ENCODE assay signal across 8 cellular contexts in the genomic region with DNA sequence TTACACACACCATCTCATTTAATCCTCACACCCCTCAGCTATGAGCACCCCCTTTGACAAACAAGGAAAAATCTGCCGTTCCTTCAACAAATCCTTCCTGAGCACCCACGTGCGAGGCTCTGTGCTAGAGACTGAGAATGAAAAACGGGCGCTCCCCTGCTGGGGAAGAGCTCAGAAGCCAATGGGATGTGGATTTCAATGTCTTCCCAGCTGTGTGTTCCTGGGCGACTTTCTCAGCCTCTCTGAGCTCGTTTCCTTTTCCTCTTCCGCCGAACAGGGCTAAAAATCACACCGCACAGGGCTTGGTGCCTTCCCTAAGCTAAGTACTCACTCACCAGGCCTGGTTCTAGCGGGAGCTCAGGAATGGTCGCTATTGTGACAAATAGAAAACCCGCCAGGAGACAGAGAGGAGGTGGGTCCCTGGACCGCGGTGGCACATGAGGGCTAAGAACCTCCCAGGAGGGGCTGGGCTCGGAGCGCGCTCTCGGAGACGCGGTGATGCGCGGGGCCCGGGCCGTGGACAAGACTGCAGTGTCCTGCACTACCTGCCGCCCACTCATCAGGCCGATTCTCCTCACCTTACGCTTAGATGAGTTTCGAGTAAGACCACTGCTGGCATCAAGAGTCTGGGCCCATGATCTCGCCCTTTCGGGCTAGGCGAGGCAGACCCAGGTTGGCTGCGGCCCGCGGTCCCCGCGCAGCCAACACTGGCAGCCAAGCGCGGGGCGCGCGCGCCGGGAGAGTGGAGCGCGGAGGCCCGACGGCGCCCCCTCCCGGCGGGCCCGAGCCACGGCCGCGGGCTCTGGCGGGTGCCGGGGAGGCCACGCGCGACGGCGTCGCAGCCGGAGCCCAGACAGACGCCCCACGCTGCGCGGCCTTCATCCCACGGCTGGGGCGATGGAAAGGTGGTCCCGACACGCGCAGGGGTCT. TPM values are rescaled to one million over a fixed set of nuclear protein-coding genes. Genes with fewer than 3 reads are reported as not detected.
DNase-seq lines count a peak whose midpoint lies in the region; ATAC-seq and TF ChIP-seq lines count a peak whose summit lies in the region.

No MANE protein-coding gene starts in this region.

- intact Hi-C loops in dorsolateral prefrontal cortex (cut with DNase I) = loop anchor here in 1 of 2 donors (1.0 kb wide), 1 partner anchor 26 kb away; a partner anchor contains a TSS
- intact Hi-C loops in lower lobe of right lung (cut with DNase I) = no loop called here
- intact Hi-C loops in posterior vena cava (cut with DNase I) = no loop called here

- no peaks in the 10 kb centered on the region for H3K27me3 ChIP-seq in dorsolateral prefrontal cortex
- H3K27me3 ChIP-seq in lower lobe of right lung (ENCODE audit: low read depth) = peaks cover 20% of the 10 kb centered on the region

- CTCF ChIA-PET in activated CD4-positive, alpha-beta T cell treated with anti-CD3 and anti-CD28 coated beads, Interleukin-2, amount 10 ng/mL, durations not matched to agents 7 days and 5 days (lab: Charles Lee) = interaction anchor here (0.5 to 1.6 kb wide), 13 partner anchors 9 to 545 kb away, joined by 3 to 9 read pairs (median 4); no protein-coding TSS in a partner anchor

- no peaks in the 10 kb centered on the region for H3K9me3 Mint-ChIP-seq in activated CD4-positive, alpha-beta T cell treated with anti-CD3 and anti-CD28 coated beads, Interleukin-2, amount 10 ng/mL, durations not matched to agents 7 days and 5 days

- TF ChIP-seq CTCF in dorsolateral prefrontal cortex (IDR thresholded peaks at IDR 0.05 in 54 of 56, conservative IDR thresholded peaks at IDR 0.05 in 2 of 56; ENCODE audit: low read depth in 1 of 56, partially characterized antibody in 56 of 56) (peak in 52 of 56 donors; percentile 6 to 95 (median 66)), lower lobe of right lung (IDR thresholded peaks at IDR 0.05) (peak; percentile 52)

- POLR2A ChIA-PET in activated CD4-positive, alpha-beta T cell treated with anti-CD3 and anti-CD28 coated beads, Interleukin-2, amount 10 ng/mL, durations not matched to agents 7 days and 5 days (lab: Charles Lee) = no interaction called here

- H3K36me3 ChIP-seq in lower lobe of right lung = no peaks in the 10 kb centered on the region

- peak overlapping the region; percentile 50 for H3K4me3 ChIP-seq in Jurkat, Clone E6-1 (ENCODE audit: low read length)
- H3K4me3 ChIP-seq in dorsolateral prefrontal cortex (peak overlapping the region; percentile 46 to 83 (median 62)), lower lobe of right lung (peak overlapping the region; percentile 51)

- DNase-seq in DMS53 treated with DMSO at 0.1 percent for 48 hours (lab: John Stamatoyannopoulos, UW; ENCODE audit: unreplicated experiment) = peak; percentile 44
- DNase-seq in Jurkat, Clone E6-1 (ENCODE audit: low read depth, low spot score) = no peak
- peak; percentile 54 for DNase-seq in activated CD4-positive, alpha-beta T cell treated with anti-CD3 and anti-CD28 coated beads, Interleukin-2, amount 10 ng/mL, durations not matched to agents 7 days and 5 days
- DNase-seq in dorsolateral prefrontal cortex = peak in 9 of 10 donors; percentile 57 to 83 (median 67)
- DNase-seq in lower lobe of right lung = peak; percentile 68
- peak in 2 of 3 donors; percentile 39 to 54 for DNase-seq in stimulated activated CD4-positive, alpha-beta T cell treated with anti-CD3 and anti-CD28 coated beads, TNF-alpha, amount 100 ng/mL, for 1 hour (ENCODE audit: low read depth in 3 of 3, low spot score in 1 of 3)
- no peak for DNase-seq in posterior vena cava (ENCODE audit: low spot score)

- ATAC-seq in lower lobe of right lung (peak; percentile 81 to 83), GM18520 (IDR thresholded peaks at IDR 0.05; ENCODE audit: unreplicated experiment) (no peak)

- H3K27ac ChIP-seq in dorsolateral prefrontal cortex = peak overlapping the region; percentile 65 to 99 (median 92)
- no peak overlapping the region for H3K27ac ChIP-seq in lower lobe of right lung

- H3K4me1 ChIP-seq in lower lobe of right lung = peaks cover 29% of the 10 kb centered on the region

- H3K4me3 Mint-ChIP-seq in activated CD4-positive, alpha-beta T cell treated with anti-CD3 and anti-CD28 coated beads, Interleukin-2, amount 10 ng/mL, durations not matched to agents 7 days and 5 days = peak overlapping the region; percentile 60

- H3K27ac Mint-ChIP-seq in activated CD4-positive, alpha-beta T cell treated with anti-CD3 and anti-CD28 coated beads, Interleukin-2, amount 10 ng/mL, durations not matched to agents 7 days and 5 days = no peak overlapping the region

- peaks cover 42% of the 10 kb centered on the region for H3K4me1 Mint-ChIP-seq in activated CD4-positive, alpha-beta T cell treated with anti-CD3 and anti-CD28 coated beads, Interleukin-2, amount 10 ng/mL, durations not matched to agents 7 days and 5 days

- H3K9me3 ChIP-seq in lower lobe of right lung = no peaks in the 10 kb centered on the region

- H3K36me3 Mint-ChIP-seq in activated CD4-positive, alpha-beta T cell treated with anti-CD3 and anti-CD28 coated beads, Interleukin-2, amount 10 ng/mL, durations not matched to agents 7 days and 5 days (ENCODE audit: low read depth) = no peaks in the 10 kb centered on the region

- H3K27me3 Mint-ChIP-seq in activated CD4-positive, alpha-beta T cell treated with anti-CD3 and anti-CD28 coated beads, Interleukin-2, amount 10 ng/mL, durations not matched to agents 7 days and 5 days = peaks cover 28% of the 10 kb centered on the region

RNA-seq across cellular contexts. Expression of a gene that starts 17.0 kb away (rescaled TPM):
- not detected for polyA plus RNA-seq in Jurkat, Clone E6-1 (2012; ENCODE audit: insufficient read depth, insufficient read length)
- not detected for total RNA-seq in activated CD4-positive, alpha-beta T cell treated with anti-CD3 and anti-CD28 coated beads, Interleukin-2, amount 10 ng/mL, durations not matched to agents 7 days and 5 days
- total RNA-seq in dorsolateral prefrontal cortex = 100 to 1,000 TPM in 1 of 120 experiments, 10 to 100 TPM in 119; 19.6 to 100 (median 62.4) TPM
- not detected for total RNA-seq in lower lobe of right lung
- not detected for total RNA-seq in posterior vena cava

RNA-seq across cellular contexts. Expression of a gene that starts 26.6 kb away (rescaled TPM):
- polyA plus RNA-seq in Jurkat, Clone E6-1 (2012; ENCODE audit: insufficient read depth, insufficient read length) = 11.6 TPM
- total RNA-seq in activated CD4-positive, alpha-beta T cell treated with anti-CD3 and anti-CD28 coated beads, Interleukin-2, amount 10 ng/mL, durations not matched to agents 7 days and 5 days = 10 to 100 TPM; 14.4 to 15.1 TPM
- total RNA-seq in dorsolateral prefrontal cortex (100 to 1,000 TPM in 30 of 120 experiments, 10 to 100 TPM in 90; 63.6 to 149 (median 93.0) TPM), lower lobe of right lung (28.4 TPM), posterior vena cava (10 to 100 TPM; 28.8 to 32.4 TPM)

RNA-seq across cellular contexts. Expression of a gene that starts 57.0 kb away (rescaled TPM):
- polyA plus RNA-seq in Jurkat, Clone E6-1 (2012; ENCODE audit: insufficient read depth, insufficient read length) = 4.2 TPM
- total RNA-seq in activated CD4-positive, alpha-beta T cell treated with anti-CD3 and anti-CD28 coated beads, Interleukin-2, amount 10 ng/mL, durations not matched to agents 7 days and 5 days = under 1 TPM; 0.29 to 0.45 TPM
- total RNA-seq in dorsolateral prefrontal cortex = 100 to 1,000 TPM in 1 of 120 experiments, 10 to 100 TPM in 119; 19.9 to 103 (median 62.0) TPM
- 0.27 TPM for total RNA-seq in lower lobe of right lung
- not detected for total RNA-seq in posterior vena cava

Comparison
In these comparisons a context has a peak if more than half of its experiments do, and no peak if none do; other contexts are left out.
1. DNase-seq: peak in DMS53 treated with DMSO at 0.1 percent for 48 hours (single experiment), activated CD4-positive, alpha-beta T cell treated with anti-CD3 and anti-CD28 coated beads, Interleukin-2, amount 10 ng/mL, durations not matched to agents 7 days and 5 days (single experiment), dorsolateral prefrontal cortex (9 of 10), lower lobe of right lung (single experiment) and stimulated activated CD4-positive, alpha-beta T cell treated with anti-CD3 and anti-CD28 coated beads, TNF-alpha, amount 100 ng/mL, for 1 hour (2 of 3); none in Jurkat, Clone E6-1 (single experiment) and posterior vena cava (single experiment).
2. RNA of a gene that starts 17.0 kb away (total RNA-seq): 19.6 to 100 TPM in dorsolateral prefrontal cortex; not detected in activated CD4-positive, alpha-beta T cell treated with anti-CD3 and anti-CD28 coated beads, Interleukin-2, amount 10 ng/mL, durations not matched to agents 7 days and 5 days, not detected in lower lobe of right lung (single experiment) and not detected in posterior vena cava; every median in the first group is over 10 times any median in the second.
3. RNA of a gene that starts 57.0 kb away (total RNA-seq): 19.9 to 103 TPM in dorsolateral prefrontal cortex; 0.29 to 0.45 TPM in activated CD4-positive, alpha-beta T cell treated with anti-CD3 and anti-CD28 coated beads, Interleukin-2, amount 10 ng/mL, durations not matched to agents 7 days and 5 days, 0.27 TPM in lower lobe of right lung (single experiment) and not detected in posterior vena cava; every median in the first group is over 10 times any median in the second.
4. Peak in every context shown above with its lines, with median percentiles within 50 percentile points of each other: H3K4me3 ChIP-seq.